In the genomic region with DNA sequence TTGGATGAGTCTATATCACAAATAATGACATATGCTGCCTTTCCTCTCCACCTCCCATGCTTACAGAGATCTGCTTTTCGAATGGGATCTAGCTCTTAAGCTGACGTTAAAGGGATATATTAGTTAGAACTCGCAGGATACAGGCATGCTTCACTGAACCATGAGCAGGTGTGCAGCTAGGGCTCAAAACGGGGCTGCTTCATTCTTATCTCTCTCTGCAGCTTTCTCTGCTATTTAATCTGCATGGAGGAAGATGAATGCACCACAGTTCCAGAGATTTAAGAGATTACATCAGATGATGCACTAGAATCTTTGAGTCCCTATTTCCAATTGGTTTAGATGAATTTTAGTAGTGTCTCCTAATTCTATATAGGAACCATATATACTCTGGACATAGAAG, we compare ENCODE assay signal across 25 cellular contexts.
DNase-seq lines count a peak whose midpoint lies in the region; ATAC-seq and TF ChIP-seq lines count a peak whose summit lies in the region.
"Had no signal": no experiment of that assay in that cellular context is flagged by ENCODE, and none has a peak within 500 bp of the region (broad histone marks: within the 10 kb centered on the region; RNA-seq: fewer than 3 reads in every experiment).

No MANE protein-coding gene starts in this region.

- in situ Hi-C loops in gastrocnemius medialis (cut with MboI; ENCODE audit: low sequenced_read_pairs in 4 of 4), result no loop called here

- H3K36me3 ChIP-seq in WERI-Rb-1 (no peaks in the 10 kb centered on the region), gastrocnemius medialis (no peaks in the 10 kb centered on the region)
- H3K36me3 ChIP-seq: HAP-1, SJSA1 had no signal

- no peak for TF ChIP-seq POLR2A in gastrocnemius medialis (IDR thresholded peaks at IDR 0.05)

- H3K27ac ChIP-seq in WERI-Rb-1, result no peak overlapping the region
- no peak overlapping the region for H3K27ac ChIP-seq in gastrocnemius medialis
- H3K27ac ChIP-seq: C4-2B, SJSA1 had no signal

- DNase-seq in NCI-H526 treated with DMSO at 0.1 percent for 48 hours (lab: John Stamatoyannopoulos, UW) (peak; percentile 17), WERI-Rb-1 (peak; percentile 87), NCI-H446 (lab: John Stamatoyannopoulos, UW) (no peak), gastrocnemius medialis (no peak), putamen (ENCODE audit: low spot score) (no peak)
- DNase-seq: CD8-positive, alpha-beta T cell; DMS 273 treated with DMSO at 0.1 percent for 48 hours; DMS79 treated with DMSO at 0.1 percent for 48 hours; GOT3; HFFc6; NCI-H1105; NCI-H146; NCI-H1930; NCI-H2227 treated with DMSO at 0.1 percent for 48 hours; NCI-H510A treated with DMSO at 0.1 percent for 48 hours; NCI-H748 treated with DMSO at 0.1 percent for 48 hours; NK-92 treated with Interleukin-12 subunit alpha and Interleukin-12 subunit beta, amount 100 ng/mL, for 24 hours; Right ventricle myocardium superior; RPMI8226; T-helper 9 cell had no signal

- H3K9me3 ChIP-seq in WERI-Rb-1 (ENCODE audit: severe bottlenecking), result no peaks in the 10 kb centered on the region
- H3K9me3 ChIP-seq in gastrocnemius medialis, result no peaks in the 10 kb centered on the region
- H3K9me3 ChIP-seq: HAP-1, SJSA1 had no signal

- no peak for TF ChIP-seq CTCF in WERI-Rb-1 (IDR thresholded peaks at IDR 0.05; ENCODE audit: low read depth, low read length)
- TF ChIP-seq CTCF in gastrocnemius medialis (IDR thresholded peaks at IDR 0.05 in 4 of 5, conservative IDR thresholded peaks at IDR 0.05 in 1 of 5), result no peak

- no peaks in the 10 kb centered on the region for H3K4me1 ChIP-seq in gastrocnemius medialis
- H3K4me1 ChIP-seq: HAP-1, SJSA1 had no signal

- intact Hi-C loops in gastrocnemius medialis (cut with DNase I; ENCODE audit: low total_unique reads), result no loop called here

- ATAC-seq in HG02870 (IDR thresholded peaks at IDR 0.05; ENCODE audit: unreplicated experiment) (peak; percentile 92), gastrocnemius medialis (no peak), GM19328 (IDR thresholded peaks at IDR 0.05; ENCODE audit: unreplicated experiment) (no peak)
- ATAC-seq: CD8-positive, alpha-beta T cell had no signal

- H3K27me3 ChIP-seq in WERI-Rb-1 (ENCODE audit: insufficient read depth, low read depth, severe bottlenecking), result no peaks in the 10 kb centered on the region
- H3K27me3 ChIP-seq in gastrocnemius medialis, result no peaks in the 10 kb centered on the region
- H3K27me3 ChIP-seq: SJSA1 had no signal

- H3K4me3 ChIP-seq in WERI-Rb-1 (ENCODE audit: low read depth, low read length) (no peak overlapping the region), gastrocnemius medialis (no peak overlapping the region)
- H3K4me3 ChIP-seq: HAP-1, SJSA1 had no signal

Comparison
In these comparisons a context has a peak if more than half of its experiments do, and no peak if none do; other contexts are left out.
1. DNase-seq: peak in NCI-H526 treated with DMSO at 0.1 percent for 48 hours (single experiment) and WERI-Rb-1 (single experiment); none in NCI-H446 (0 of 2), gastrocnemius medialis (0 of 2) and putamen (single experiment).